ENCODE assay signal across 9 cellular contexts in genomic region chr11:11243258-11243789, GRCh38.
DNase-seq lines count a peak whose midpoint lies in the region; ATAC-seq, FAIRE-seq and TF ChIP-seq lines count a peak whose summit lies in the region.
"Had no signal": no experiment of that assay in that cellular context is flagged by ENCODE, and none has a peak within 500 bp of the region (broad histone marks: within the 10 kb centered on the region; RNA-seq: fewer than 3 reads in every experiment).

No MANE protein-coding gene starts in this region.

- peak overlapping the region; percentile 58 for H3K27ac ChIP-seq in effector memory CD4-positive, alpha-beta T cell (ENCODE audit: insufficient read depth, low read length, poor library complexity, severe bottlenecking)
- no peak overlapping the region for H3K27ac ChIP-seq in mesenchymal stem cell (ENCODE audit: low read length, poor library complexity, severe bottlenecking)
- H3K27ac ChIP-seq in stomach: peak overlapping the region in 4 of 5 donors; percentile 30 to 74 (median 58)

- peaks cover 21% of the 10 kb centered on the region for H3K4me1 ChIP-seq in effector memory CD4-positive, alpha-beta T cell (ENCODE audit: control insufficient read depth, insufficient read depth, low read length, poor library complexity, severe bottlenecking)
- H3K4me1 ChIP-seq in mesenchymal stem cell (ENCODE audit: control insufficient read depth, insufficient read depth, low read depth, low read length) (peaks cover 2% of the 10 kb centered on the region), stomach (peaks cover 8 to 19% (median 13%) of the 10 kb centered on the region in 4 donors)

- peak overlapping the region in 2 of 3 donors; percentile 99 for H3K27ac Mint-ChIP-seq in IgD-negative memory B cell

- no peak for FAIRE-seq in RCC 7860 (lab: Jason Lieb, UNC)

- DNase-seq in effector memory CD4-positive, alpha-beta T cell: no peak
- DNase-seq in mesenchymal stem cell (no peak), stomach (no peak), cerebellar cortex (ENCODE audit: low spot score) (no peak), RCC 7860 (ENCODE audit: low spot score) (no peak), middle frontal gyrus (ENCODE audit: extremely low spot score, low spot score) (no peak)
- DNase-seq: amniotic stem cell had no signal

- H3K36me3 Mint-ChIP-seq in IgD-negative memory B cell: no peaks in the 10 kb centered on the region

- H3K4me1 Mint-ChIP-seq in IgD-negative memory B cell: peaks cover 24 to 32% (median 31%) of the 10 kb centered on the region in 3 donors

- H3K9me3 Mint-ChIP-seq in IgD-negative memory B cell: no peaks in the 10 kb centered on the region

- H4K8ac ChIP-seq in mesenchymal stem cell (ENCODE audit: low read length): peak overlapping the region; percentile 56

- no peak for TF ChIP-seq POLR2A in stomach (IDR thresholded peaks at IDR 0.05)

- no peak overlapping the region for H2BK120ac ChIP-seq in mesenchymal stem cell (ENCODE audit: low read depth, low read length)

- peak overlapping the region in 1 of 2 experiments; percentile 61 for H2BK12ac ChIP-seq in mesenchymal stem cell (ENCODE audit: low read length in 2 of 2)

- no peak overlapping the region for H2AK5ac ChIP-seq in mesenchymal stem cell (ENCODE audit: low read length, severe bottlenecking)

- no peak for ATAC-seq in GM18511 (IDR thresholded peaks at IDR 0.05; ENCODE audit: unreplicated experiment)

- intact Hi-C loops in stomach (cut with DNase I; ENCODE audit: low total_unique reads): no loop called here

- H3K79me1 ChIP-seq in mesenchymal stem cell (replicated peaks; ENCODE audit: low read length, poor library complexity, severe bottlenecking): no peaks in the 10 kb centered on the region

- no peak overlapping the region for H3K4me3 ChIP-seq in effector memory CD4-positive, alpha-beta T cell (ENCODE audit: insufficient read depth, low read depth, low read length, poor library complexity, severe bottlenecking)
- H3K4me3 ChIP-seq in mesenchymal stem cell (ENCODE audit: insufficient read depth in 1 of 2, low read depth in 1 of 2, low read length in 2 of 2): no peak overlapping the region
- no peak overlapping the region for H3K4me3 ChIP-seq in stomach

- 87% methylated on average over 7 of the region's 7 CpGs for WGBS in mesenchymal stem cell
- 57 to 68% (median 65%) methylated on average over 7 of the region's 7 CpGs for WGBS in stomach, 5 donors

- no peak overlapping the region for H3K4ac ChIP-seq in mesenchymal stem cell (ENCODE audit: low read depth in 1 of 2, low read length in 2 of 2)

- no peak overlapping the region for H3K18ac ChIP-seq in mesenchymal stem cell (ENCODE audit: low read depth in 1 of 2, low read length in 2 of 2)

- no peak overlapping the region for H2AFZ ChIP-seq in mesenchymal stem cell (ENCODE audit: low read depth, low read length)

- H3K23ac ChIP-seq in mesenchymal stem cell (ENCODE audit: low read length in 2 of 2): no peak overlapping the region

- no peak for TF ChIP-seq CTCF in stomach (IDR thresholded peaks at IDR 0.05)

- H3K27me3 Mint-ChIP-seq in IgD-negative memory B cell: no peaks in the 10 kb centered on the region

- H3K4me2 ChIP-seq in mesenchymal stem cell (ENCODE audit: low read length, poor library complexity, severe bottlenecking): no peak overlapping the region

- H4K91ac ChIP-seq in mesenchymal stem cell (ENCODE audit: low read length): no peak overlapping the region

- H3K9ac ChIP-seq in mesenchymal stem cell (ENCODE audit: low read length): peak overlapping the region; percentile 61

- no peak overlapping the region for H2BK5ac ChIP-seq in mesenchymal stem cell (ENCODE audit: low read depth, low read length, poor library complexity, severe bottlenecking)

- no peaks in the 10 kb centered on the region for H3K9me3 ChIP-seq in effector memory CD4-positive, alpha-beta T cell (ENCODE audit: control insufficient read depth, low read length)
- H3K9me3 ChIP-seq in mesenchymal stem cell (ENCODE audit: control insufficient read depth, low read length) (peaks cover 6% of the 10 kb centered on the region), stomach (no peaks in the 10 kb centered on the region)

- no peak overlapping the region for H2BK15ac ChIP-seq in mesenchymal stem cell (ENCODE audit: low read depth, poor library complexity, severe bottlenecking)

- H3K36me3 ChIP-seq in effector memory CD4-positive, alpha-beta T cell (ENCODE audit: control insufficient read depth, insufficient read depth, low read length): no peaks in the 10 kb centered on the region
- no peaks in the 10 kb centered on the region for H3K36me3 ChIP-seq in mesenchymal stem cell (ENCODE audit: control insufficient read depth in 1 of 2, insufficient read depth in 2 of 2, low read depth in 1 of 2, low read length in 2 of 2)
- H3K36me3 ChIP-seq in stomach: no peaks in the 10 kb centered on the region

- no peaks in the 10 kb centered on the region for H3K27me3 ChIP-seq in effector memory CD4-positive, alpha-beta T cell (replicated peaks; ENCODE audit: control insufficient read depth, insufficient read depth, low read length, poor library complexity, severe bottlenecking)
- peaks cover 30 to 39% of the 10 kb centered on the region in 2 experiments for H3K27me3 ChIP-seq in mesenchymal stem cell (ENCODE audit: control insufficient read depth in 1 of 2, insufficient read depth in 1 of 2, low read length in 2 of 2)
- no peaks in the 10 kb centered on the region for H3K27me3 ChIP-seq in stomach

- H3K14ac ChIP-seq in mesenchymal stem cell (ENCODE audit: low read length in 2 of 2): peak overlapping the region in 1 of 2 experiments; percentile 93

- no peak for TF ChIP-seq EP300 in stomach (IDR thresholded peaks at IDR 0.05)

- peak overlapping the region in 3 of 4 donors; percentile 68 to 86 (median 84) for H3K4me3 Mint-ChIP-seq in IgD-negative memory B cell
